8 cellular contexts compared by ENCODE assay signal in genomic region chr9:121362813-121363585, GRCh38. TPM values are rescaled to one million over a fixed set of nuclear protein-coding genes. Genes with fewer than 3 reads are reported as not detected.
DNase-seq lines count a peak whose midpoint lies in the region; ATAC-seq and TF ChIP-seq lines count a peak whose summit lies in the region.

No MANE protein-coding gene starts in this region.

- no peaks in the 10 kb centered on the region for H3K27me3 Mint-ChIP-seq in MCF 10A (ENCODE audit: insufficient read depth, unreplicated experiment)

- H4K20me1 ChIP-seq in Karpas-422 (ENCODE audit: insufficient read depth, low read depth, low read length): no peaks in the 10 kb centered on the region

- intact Hi-C loops in MCF 10A (cut with micrococcal nuclease): no loop called here

- POLR2A ChIA-PET in MCF 10A (lab: Yijun Ruan, JAX): interaction anchor here (0.7 to 4.4 kb wide), 21 partner anchors 10 to 207 kb away, joined by 3 to 73 read pairs (median 4); partner anchors contain the start of gene RAB14

- ATAC-seq in HG02885 (IDR thresholded peaks at IDR 0.05; ENCODE audit: poor library complexity, unreplicated experiment): no peak

- H3K27me3 ChIP-seq in layer of hippocampus (ENCODE audit: control insufficient read depth, insufficient read depth, low read length): no peaks in the 10 kb centered on the region
- H3K27me3 ChIP-seq in subcutaneous abdominal adipose tissue (ENCODE audit: control insufficient read depth in 5 of 5, insufficient read depth in 4 of 5, low read length in 5 of 5): no peaks in the 10 kb centered on the region
- no peaks in the 10 kb centered on the region for H3K27me3 ChIP-seq in Karpas-422 (ENCODE audit: low read length)

- H3K9me2 ChIP-seq in Karpas-422 (replicated peaks; ENCODE audit: insufficient read depth, low read length): no peaks in the 10 kb centered on the region

- H3K36me3 ChIP-seq in subcutaneous abdominal adipose tissue (ENCODE audit: control insufficient read depth in 5 of 5, insufficient read depth in 5 of 5, low read length in 5 of 5) (peaks cover 0 to 8% (median 0%) of the 10 kb centered on the region in 5 donors), Karpas-422 (ENCODE audit: insufficient read depth, low read length) (no peaks in the 10 kb centered on the region)

- H3K9ac ChIP-seq in subcutaneous abdominal adipose tissue (ENCODE audit: low read length in 5 of 5) (peak overlapping the region in 4 of 5 donors; percentile 42 to 88 (median 60)), Karpas-422 (ENCODE audit: low read length) (no peak overlapping the region)

- peak overlapping the region in 2 of 5 donors; percentile 21 to 28 for H3K4me3 ChIP-seq in subcutaneous abdominal adipose tissue (ENCODE audit: low read depth in 1 of 5, low read length in 5 of 5)
- H3K4me3 ChIP-seq in Karpas-422 (ENCODE audit: low read length): no peak overlapping the region

- H3K9me3 Mint-ChIP-seq in MCF 10A (ENCODE audit: unreplicated experiment): no peaks in the 10 kb centered on the region

- peak overlapping the region; percentile 66 for H3K27ac Mint-ChIP-seq in MCF 10A (ENCODE audit: low read depth, unreplicated experiment)

- BruUV-seq in MCF 10A (replicated peaks; lab: Mats Ljungman, UMichigan): no TSS peak

- no peaks in the 10 kb centered on the region for H3K9me3 ChIP-seq in subcutaneous abdominal adipose tissue (ENCODE audit: control insufficient read depth in 5 of 5, low read length in 5 of 5)
- no peaks in the 10 kb centered on the region for H3K9me3 ChIP-seq in Karpas-422 (ENCODE audit: low read length)

- peaks cover 72% of the 10 kb centered on the region for H3K36me3 Mint-ChIP-seq in MCF 10A (ENCODE audit: insufficient read depth, unreplicated experiment)

- DNase-seq in HS-5 (ENCODE audit: low read depth): peak; percentile 83
- DNase-seq in MCF 10A (ENCODE audit: unreplicated experiment): peak; percentile 47
- no peak for DNase-seq in GM13976 (ENCODE audit: low spot score)
- DNase-seq in NCI-H748 treated with DMSO at 0.1 percent for 48 hours (lab: John Stamatoyannopoulos, UW): no peak
- DNase-seq in Karpas-422: no peak

- H3K27ac ChIP-seq in layer of hippocampus (ENCODE audit: low read depth, low read length) (peak overlapping the region; percentile 64), subcutaneous abdominal adipose tissue (ENCODE audit: low read depth, low read length) (peak overlapping the region; percentile 95), Karpas-422 (ENCODE audit: low read length) (no peak overlapping the region)

- H3K4me2 ChIP-seq in Karpas-422 (ENCODE audit: low read depth, low read length, poor library complexity, severe bottlenecking): no peak overlapping the region

- TF ChIP-seq CTCF in MCF 10A (IDR thresholded peaks at IDR 0.05; ENCODE audit: unreplicated experiment) (no peak), GM13976 (IDR thresholded peaks at IDR 0.05; ENCODE audit: borderline replicate concordance, control extremely low read depth, extremely low read depth, insufficient read depth, missing control alignments) (no peak)

- CTCF ChIA-PET in MCF 10A (lab: Yijun Ruan, JAX): interaction anchor here (0.7 to 3.6 kb wide), 7 partner anchors 12 to 149 kb away, joined by 3 to 19 read pairs (median 5); no protein-coding TSS in a partner anchor

- peak overlapping the region; percentile 54 for H3K4me3 Mint-ChIP-seq in MCF 10A (ENCODE audit: unreplicated experiment)

- H3K4me1 ChIP-seq in subcutaneous abdominal adipose tissue (ENCODE audit: control insufficient read depth in 5 of 5, insufficient read depth in 5 of 5, low read length in 5 of 5) (peaks cover 17 to 94% (median 92%) of the 10 kb centered on the region in 5 donors), Karpas-422 (ENCODE audit: low read length) (peaks cover 34% of the 10 kb centered on the region)

- peaks cover 50% of the 10 kb centered on the region for H3K4me1 Mint-ChIP-seq in MCF 10A (ENCODE audit: insufficient read depth, unreplicated experiment)

- in situ Hi-C loops in GM13976 (cut with MboI; ENCODE audit: low sequenced_read_pairs, unreplicated experiment): no loop called here

- no peak overlapping the region for H2AFZ ChIP-seq in Karpas-422 (ENCODE audit: low read length)

- peaks cover 36% of the 10 kb centered on the region; the same call in 1 of the 2 replicates for H3K79me2 ChIP-seq in Karpas-422 (ENCODE audit: low read length)

RNA-seq across cellular contexts. Expression of gene STOM, which starts 7.1 kb away (rescaled TPM):
- total RNA-seq in MCF 10A (2022): 200 and 231 TPM in 2 replicates
- total RNA-seq in Karpas-422 (2014; rRNA removed; shearing (Covaris generic); ENCODE audit: low replicate concordance): 16.4 and 33.1 TPM in 2 replicates

Comparison
In these comparisons a context has a peak if more than half of its experiments do, and no peak if none do; other contexts are left out.
1. DNase-seq: peak in HS-5 (single experiment) and MCF 10A (single experiment); none in GM13976 (single experiment), NCI-H748 treated with DMSO at 0.1 percent for 48 hours (single experiment) and Karpas-422 (single experiment).